10 cellular contexts compared by ENCODE assay signal in genomic region chr1:144560057-144560716, GRCh38. TPM values are rescaled to one million over a fixed set of nuclear protein-coding genes. Genes with fewer than 3 reads are reported as not detected.
DNase-seq lines count a peak whose midpoint lies in the region; ATAC-seq and TF ChIP-seq lines count a peak whose summit lies in the region.
"Not testable (repeated sequence)": the region's sequence is repeated elsewhere in the genome, so short reads cannot be mapped to it uniquely, and the experiment has no call there.
"Had no signal": no experiment of that assay in that cellular context is flagged by ENCODE, and none has a peak within 500 bp of the region (broad histone marks: within the 10 kb centered on the region; RNA-seq: fewer than 3 reads in every experiment).

No MANE protein-coding gene starts in this region.

- TF ChIP-seq CTCF in AG10803 (conservative IDR thresholded peaks at IDR 0.05; ENCODE audit: low read length); glutamatergic neuron (IDR thresholded peaks at IDR 0.05; ENCODE audit: partially characterized antibody, unreplicated experiment); psoas muscle (IDR thresholded peaks at IDR 0.05): not testable (repeated sequence)

- H3K4me3 ChIP-seq in AG10803 (ENCODE audit: low read length): peak overlapping the region; percentile 58
- H3K4me3 ChIP-seq in psoas muscle: not testable (repeated sequence)

- H3K27ac ChIP-seq in psoas muscle: not testable (repeated sequence)

- not testable (repeated sequence) for H3K36me3 ChIP-seq in psoas muscle (ENCODE audit: insufficient read depth in 1 of 2, low read depth in 1 of 2)

- H3K4me1 Mint-ChIP-seq in activated T-helper 2 cell treated with anti-CD3 and anti-CD28 coated beads, Interferon-gamma antibody, Interleukin-2, Interleukin-4, amounts not matched to agents 10 μg/mL and 5 μg/mL and 100 μg/mL, durations not matched to agents 14 hours and 24 hours and 36 hours (ENCODE audit: low read depth); glutamatergic neuron (ENCODE audit: low read depth, unreplicated experiment): not testable (repeated sequence)

- H3K4me1 ChIP-seq in psoas muscle: not testable (repeated sequence)

- not testable (repeated sequence) for H3K9me3 ChIP-seq in psoas muscle

- H3K27me3 Mint-ChIP-seq in activated T-helper 2 cell treated with anti-CD3 and anti-CD28 coated beads, Interferon-gamma antibody, Interleukin-2, Interleukin-4, amounts not matched to agents 10 μg/mL and 5 μg/mL and 100 μg/mL, durations not matched to agents 14 hours and 24 hours and 36 hours (ENCODE audit: low read depth); glutamatergic neuron (ENCODE audit: unreplicated experiment): not testable (repeated sequence)

- ATAC-seq in GM19035 (IDR thresholded peaks at IDR 0.05; ENCODE audit: unreplicated experiment) (peak; percentile 96), HG02588 (IDR thresholded peaks at IDR 0.05; ENCODE audit: unreplicated experiment) (peak; percentile 87), HG03457 (IDR thresholded peaks at IDR 0.05; ENCODE audit: unreplicated experiment) (peak; percentile 83), psoas muscle (peak; percentile 69 to 80 (median 74))

- peak overlapping the region; percentile 21 for H3K4me3 Mint-ChIP-seq in activated T-helper 2 cell treated with anti-CD3 and anti-CD28 coated beads, Interferon-gamma antibody, Interleukin-2, Interleukin-4, amounts not matched to agents 10 μg/mL and 5 μg/mL and 100 μg/mL, durations not matched to agents 14 hours and 24 hours and 36 hours (ENCODE audit: low read depth)
- H3K4me3 Mint-ChIP-seq in glutamatergic neuron (ENCODE audit: unreplicated experiment): peak overlapping the region; percentile 49

- not testable (repeated sequence) for H3K27ac Mint-ChIP-seq in activated T-helper 2 cell treated with anti-CD3 and anti-CD28 coated beads, Interferon-gamma antibody, Interleukin-2, Interleukin-4, amounts not matched to agents 10 μg/mL and 5 μg/mL and 100 μg/mL, durations not matched to agents 14 hours and 24 hours and 36 hours; glutamatergic neuron (ENCODE audit: unreplicated experiment)

- 7 to 20% (median 9%) methylated on average over 5 to 6 of the region's 32 CpGs for WGBS in psoas muscle, 3 donors

- not testable (repeated sequence) for H3K36me3 Mint-ChIP-seq in activated T-helper 2 cell treated with anti-CD3 and anti-CD28 coated beads, Interferon-gamma antibody, Interleukin-2, Interleukin-4, amounts not matched to agents 10 μg/mL and 5 μg/mL and 100 μg/mL, durations not matched to agents 14 hours and 24 hours and 36 hours (ENCODE audit: low read depth); glutamatergic neuron (ENCODE audit: unreplicated experiment)

- not testable (repeated sequence) for H3K9me3 Mint-ChIP-seq in activated T-helper 2 cell treated with anti-CD3 and anti-CD28 coated beads, Interferon-gamma antibody, Interleukin-2, Interleukin-4, amounts not matched to agents 10 μg/mL and 5 μg/mL and 100 μg/mL, durations not matched to agents 14 hours and 24 hours and 36 hours; glutamatergic neuron (ENCODE audit: unreplicated experiment)

- not testable (repeated sequence) for DNase-seq in AG10803 (ENCODE audit: low read depth); psoas muscle
- DNase-seq in SHP77 (lab: John Stamatoyannopoulos, UW) (peak; percentile 73 to 81), glutamatergic neuron (peak; percentile 28)
- DNase-seq in activated T-helper 2 cell treated with anti-CD3 and anti-CD28 coated beads, Interferon-gamma antibody, Interleukin-2, Interleukin-4, amounts not matched to agents 10 μg/mL and 5 μg/mL and 100 μg/mL, durations not matched to agents 14 hours and 24 hours and 36 hours (ENCODE audit: low spot score): peak; percentile 49

- not testable (repeated sequence) for H3K27me3 ChIP-seq in psoas muscle (ENCODE audit: insufficient read depth in 3 of 3, low read length in 2 of 3)

- intact Hi-C loops in activated T-helper 2 cell treated with anti-CD3 and anti-CD28 coated beads, Interferon-gamma antibody, Interleukin-2, Interleukin-4, amounts not matched to agents 10 μg/mL and 5 μg/mL and 100 μg/mL, durations not matched to agents 14 hours and 24 hours and 36 hours (cut with micrococcal nuclease); psoas muscle (cut with DNase I): not testable (repeated sequence)

RNA-seq across cellular contexts. Expression of gene PPIAL4F, which starts 32.5 kb away (rescaled TPM):
- total RNA-seq in activated T-helper 2 cell treated with anti-CD3 and anti-CD28 coated beads, Interferon-gamma antibody, Interleukin-2, Interleukin-4, amounts not matched to agents 10 μg/mL and 5 μg/mL and 100 μg/mL, durations not matched to agents 14 hours and 24 hours and 36 hours: not detected in 2 replicates
- not detected for total RNA-seq in glutamatergic neuron (ENCODE audit: unreplicated experiment)
- total RNA-seq in psoas muscle: not detected
- polyA plus RNA-seq in psoas muscle: not detected
- total RNA-seq: HT1080, occipital lobe had no signal
